1 cellular context compared by ENCODE assay signal in the genomic region with DNA sequence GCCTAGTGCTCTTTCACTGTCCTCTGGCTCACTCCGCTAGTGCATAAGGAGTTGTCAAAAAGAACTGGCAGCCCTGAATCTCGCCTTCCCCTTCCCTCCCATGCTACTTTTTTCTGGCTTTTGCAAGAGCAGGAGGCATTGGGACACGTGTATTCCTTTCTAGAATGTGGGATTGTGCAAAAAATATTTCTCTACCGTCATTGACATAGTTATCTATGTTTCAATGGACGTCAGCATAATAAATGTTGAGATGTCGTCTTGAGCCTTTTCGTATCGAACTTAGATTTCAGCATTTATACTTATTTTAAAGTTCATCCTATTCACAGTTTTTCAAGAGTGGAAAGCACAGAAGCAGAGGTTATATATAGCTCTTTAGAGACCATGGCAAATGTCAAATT.
A peak's percentile ranks its signal among the peaks of the same experiment; 100 is the strongest.
TF ChIP-seq lines count a peak whose summit lies in the region.

No MANE protein-coding gene starts in this region.

TF ChIP-seq in K562, 482 proteins besides CTCF, POLR2A, EP300 and RAD21 (continues in another document):
- TF ChIP-seq, protein P1, sequence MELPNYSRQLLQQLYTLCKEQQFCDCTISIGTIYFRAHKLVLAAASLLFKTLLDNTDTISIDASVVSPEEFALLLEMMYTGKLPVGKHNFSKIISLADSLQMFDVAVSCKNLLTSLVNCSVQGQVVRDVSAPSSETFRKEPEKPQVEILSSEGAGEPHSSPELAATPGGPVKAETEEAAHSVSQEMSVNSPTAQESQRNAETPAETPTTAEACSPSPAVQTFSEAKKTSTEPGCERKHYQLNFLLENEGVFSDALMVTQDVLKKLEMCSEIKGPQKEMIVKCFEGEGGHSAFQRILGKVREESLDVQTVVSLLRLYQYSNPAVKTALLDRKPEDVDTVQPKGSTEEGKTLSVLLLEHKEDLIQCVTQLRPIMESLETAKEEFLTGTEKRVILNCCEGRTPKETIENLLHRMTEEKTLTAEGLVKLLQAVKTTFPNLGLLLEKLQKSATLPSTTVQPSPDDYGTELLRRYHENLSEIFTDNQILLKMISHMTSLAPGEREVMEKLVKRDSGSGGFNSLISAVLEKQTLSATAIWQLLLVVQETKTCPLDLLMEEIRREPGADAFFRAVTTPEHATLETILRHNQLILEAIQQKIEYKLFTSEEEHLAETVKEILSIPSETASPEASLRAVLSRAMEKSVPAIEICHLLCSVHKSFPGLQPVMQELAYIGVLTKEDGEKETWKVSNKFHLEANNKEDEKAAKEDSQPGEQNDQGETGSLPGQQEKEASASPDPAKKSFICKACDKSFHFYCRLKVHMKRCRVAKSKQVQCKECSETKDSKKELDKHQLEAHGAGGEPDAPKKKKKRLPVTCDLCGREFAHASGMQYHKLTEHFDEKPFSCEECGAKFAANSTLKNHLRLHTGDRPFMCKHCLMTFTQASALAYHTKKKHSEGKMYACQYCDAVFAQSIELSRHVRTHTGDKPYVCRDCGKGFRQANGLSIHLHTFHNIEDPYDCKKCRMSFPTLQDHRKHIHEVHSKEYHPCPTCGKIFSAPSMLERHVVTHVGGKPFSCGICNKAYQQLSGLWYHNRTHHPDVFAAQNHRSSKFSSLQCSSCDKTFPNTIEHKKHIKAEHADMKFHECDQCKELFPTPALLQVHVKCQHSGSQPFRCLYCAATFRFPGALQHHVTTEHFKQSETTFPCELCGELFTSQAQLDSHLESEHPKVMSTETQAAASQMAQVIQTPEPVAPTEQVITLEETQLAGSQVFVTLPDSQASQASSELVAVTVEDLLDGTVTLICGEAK (IDR thresholded peaks at IDR 0.05), result peak; percentile 61; the same call in 1 of the 2 replicates
- TF ChIP-seq, protein P1 (CRISPR knock-in tag; IDR thresholded peaks at IDR 0.05), result no peak
- TF ChIP-seq RBM39 (optimal IDR thresholded peaks at IDR 0.05; ENCODE audit: low read depth, low read length) (peak; percentile 14), RBM15 (IDR thresholded peaks at IDR 0.05; ENCODE audit: insufficient read depth, low read length) (no peak), JUNB (CRISPR knock-in tag; conservative IDR thresholded peaks at IDR 0.05) (no peak), CEBPB (tag; IDR thresholded peaks at IDR 0.05) (peak; percentile 54; the same call in 1 of the 2 replicates), MAFG (tag; conservative IDR thresholded peaks at IDR 0.05) (peak; percentile 38; the same call in 1 of the 2 replicates), MAFF (IDR thresholded peaks at IDR 0.05; ENCODE audit: low read length) (0 out of 2 replicates have a peak, but pooled peaks have one; percentile 11), ERF (CRISPR knock-in tag; IDR thresholded peaks at IDR 0.05) (0 out of 2 replicates have a peak, but pooled peaks have one; percentile 76), ZNF224 (CRISPR knock-in tag; IDR thresholded peaks at IDR 0.05) (no peak), HMG20B (CRISPR knock-in tag; IDR thresholded peaks at IDR 0.05) (no peak), ZBTB8A (IDR thresholded peaks at IDR 0.05; ENCODE audit: partially characterized antibody) (no peak), SMARCA4 (IDR thresholded peaks at IDR 0.05) (peak; percentile 68), NCOA1 (IDR thresholded peaks at IDR 0.05; ENCODE audit: low read depth) (no peak), ZSCAN32 (CRISPR knock-in tag; IDR thresholded peaks at IDR 0.05) (no peak), HDAC8 (tag; IDR thresholded peaks at IDR 0.05) (no peak), HDAC3 (IDR thresholded peaks at IDR 0.05; ENCODE audit: borderline replicate concordance, partially characterized antibody) (peak; percentile 19), ZNF77 (CRISPR knock-in tag; IDR thresholded peaks at IDR 0.05) (no peak), HDAC2 (IDR thresholded peaks at IDR 0.05) (peak; percentile 3), ARID2 (IDR thresholded peaks at IDR 0.05) (0 out of 2 replicates have a peak, but pooled peaks have one; percentile 7), CBX2 (IDR thresholded peaks at IDR 0.05; ENCODE audit: insufficient read depth, low read length, poor library complexity, severe bottlenecking) (no peak), ELF1 (tag; IDR thresholded peaks at IDR 0.05) (peak; percentile 41), STAT5B (CRISPR knock-in tag; IDR thresholded peaks at IDR 0.05) (no peak), BRF1 (IDR thresholded peaks at IDR 0.05; ENCODE audit: borderline replicate concordance, extremely low read depth, insufficient read length) (no peak), HMGN3 (IDR thresholded peaks at IDR 0.05; ENCODE audit: borderline replicate concordance, extremely low read depth, insufficient read length, low read depth, low read length) (no peak)
- TF ChIP-seq, protein P2, sequence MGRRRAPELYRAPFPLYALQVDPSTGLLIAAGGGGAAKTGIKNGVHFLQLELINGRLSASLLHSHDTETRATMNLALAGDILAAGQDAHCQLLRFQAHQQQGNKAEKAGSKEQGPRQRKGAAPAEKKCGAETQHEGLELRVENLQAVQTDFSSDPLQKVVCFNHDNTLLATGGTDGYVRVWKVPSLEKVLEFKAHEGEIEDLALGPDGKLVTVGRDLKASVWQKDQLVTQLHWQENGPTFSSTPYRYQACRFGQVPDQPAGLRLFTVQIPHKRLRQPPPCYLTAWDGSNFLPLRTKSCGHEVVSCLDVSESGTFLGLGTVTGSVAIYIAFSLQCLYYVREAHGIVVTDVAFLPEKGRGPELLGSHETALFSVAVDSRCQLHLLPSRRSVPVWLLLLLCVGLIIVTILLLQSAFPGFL (CRISPR knock-in tag; IDR thresholded peaks at IDR 0.05), result 0 out of 2 replicates have a peak, but pooled peaks have one; percentile 56
- TF ChIP-seq, protein P3, sequence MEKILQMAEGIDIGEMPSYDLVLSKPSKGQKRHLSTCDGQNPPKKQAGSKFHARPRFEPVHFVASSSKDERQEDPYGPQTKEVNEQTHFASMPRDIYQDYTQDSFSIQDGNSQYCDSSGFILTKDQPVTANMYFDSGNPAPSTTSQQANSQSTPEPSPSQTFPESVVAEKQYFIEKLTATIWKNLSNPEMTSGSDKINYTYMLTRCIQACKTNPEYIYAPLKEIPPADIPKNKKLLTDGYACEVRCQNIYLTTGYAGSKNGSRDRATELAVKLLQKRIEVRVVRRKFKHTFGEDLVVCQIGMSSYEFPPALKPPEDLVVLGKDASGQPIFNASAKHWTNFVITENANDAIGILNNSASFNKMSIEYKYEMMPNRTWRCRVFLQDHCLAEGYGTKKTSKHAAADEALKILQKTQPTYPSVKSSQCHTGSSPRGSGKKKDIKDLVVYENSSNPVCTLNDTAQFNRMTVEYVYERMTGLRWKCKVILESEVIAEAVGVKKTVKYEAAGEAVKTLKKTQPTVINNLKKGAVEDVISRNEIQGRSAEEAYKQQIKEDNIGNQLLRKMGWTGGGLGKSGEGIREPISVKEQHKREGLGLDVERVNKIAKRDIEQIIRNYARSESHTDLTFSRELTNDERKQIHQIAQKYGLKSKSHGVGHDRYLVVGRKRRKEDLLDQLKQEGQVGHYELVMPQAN (IDR thresholded peaks at IDR 0.05; ENCODE audit: borderline replicate concordance), result peak; percentile 97
- TF ChIP-seq, protein P4, sequence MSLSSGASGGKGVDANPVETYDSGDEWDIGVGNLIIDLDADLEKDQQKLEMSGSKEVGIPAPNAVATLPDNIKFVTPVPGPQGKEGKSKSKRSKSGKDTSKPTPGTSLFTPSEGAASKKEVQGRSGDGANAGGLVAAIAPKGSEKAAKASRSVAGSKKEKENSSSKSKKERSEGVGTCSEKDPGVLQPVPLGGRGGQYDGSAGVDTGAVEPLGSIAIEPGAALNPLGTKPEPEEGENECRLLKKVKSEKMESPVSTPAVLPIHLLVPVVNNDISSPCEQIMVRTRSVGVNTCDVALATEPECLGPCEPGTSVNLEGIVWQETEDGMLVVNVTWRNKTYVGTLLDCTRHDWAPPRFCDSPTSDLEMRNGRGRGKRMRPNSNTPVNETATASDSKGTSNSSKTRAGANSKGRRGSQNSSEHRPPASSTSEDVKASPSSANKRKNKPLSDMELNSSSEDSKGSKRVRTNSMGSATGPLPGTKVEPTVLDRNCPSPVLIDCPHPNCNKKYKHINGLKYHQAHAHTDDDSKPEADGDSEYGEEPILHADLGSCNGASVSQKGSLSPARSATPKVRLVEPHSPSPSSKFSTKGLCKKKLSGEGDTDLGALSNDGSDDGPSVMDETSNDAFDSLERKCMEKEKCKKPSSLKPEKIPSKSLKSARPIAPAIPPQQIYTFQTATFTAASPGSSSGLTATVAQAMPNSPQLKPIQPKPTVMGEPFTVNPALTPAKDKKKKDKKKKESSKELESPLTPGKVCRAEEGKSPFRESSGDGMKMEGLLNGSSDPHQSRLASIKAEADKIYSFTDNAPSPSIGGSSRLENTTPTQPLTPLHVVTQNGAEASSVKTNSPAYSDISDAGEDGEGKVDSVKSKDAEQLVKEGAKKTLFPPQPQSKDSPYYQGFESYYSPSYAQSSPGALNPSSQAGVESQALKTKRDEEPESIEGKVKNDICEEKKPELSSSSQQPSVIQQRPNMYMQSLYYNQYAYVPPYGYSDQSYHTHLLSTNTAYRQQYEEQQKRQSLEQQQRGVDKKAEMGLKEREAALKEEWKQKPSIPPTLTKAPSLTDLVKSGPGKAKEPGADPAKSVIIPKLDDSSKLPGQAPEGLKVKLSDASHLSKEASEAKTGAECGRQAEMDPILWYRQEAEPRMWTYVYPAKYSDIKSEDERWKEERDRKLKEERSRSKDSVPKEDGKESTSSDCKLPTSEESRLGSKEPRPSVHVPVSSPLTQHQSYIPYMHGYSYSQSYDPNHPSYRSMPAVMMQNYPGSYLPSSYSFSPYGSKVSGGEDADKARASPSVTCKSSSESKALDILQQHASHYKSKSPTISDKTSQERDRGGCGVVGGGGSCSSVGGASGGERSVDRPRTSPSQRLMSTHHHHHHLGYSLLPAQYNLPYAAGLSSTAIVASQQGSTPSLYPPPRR (CRISPR knock-in tag; IDR thresholded peaks at IDR 0.05; ENCODE audit: borderline replicate concordance), result 0 out of 2 replicates have a peak, but pooled peaks have one; percentile 6
- TF ChIP-seq, protein P5, sequence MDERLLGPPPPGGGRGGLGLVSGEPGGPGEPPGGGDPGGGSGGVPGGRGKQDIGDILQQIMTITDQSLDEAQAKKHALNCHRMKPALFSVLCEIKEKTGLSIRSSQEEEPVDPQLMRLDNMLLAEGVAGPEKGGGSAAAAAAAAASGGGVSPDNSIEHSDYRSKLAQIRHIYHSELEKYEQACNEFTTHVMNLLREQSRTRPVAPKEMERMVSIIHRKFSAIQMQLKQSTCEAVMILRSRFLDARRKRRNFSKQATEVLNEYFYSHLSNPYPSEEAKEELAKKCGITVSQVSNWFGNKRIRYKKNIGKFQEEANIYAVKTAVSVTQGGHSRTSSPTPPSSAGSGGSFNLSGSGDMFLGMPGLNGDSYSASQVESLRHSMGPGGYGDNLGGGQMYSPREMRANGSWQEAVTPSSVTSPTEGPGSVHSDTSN (CRISPR knock-in tag; IDR thresholded peaks at IDR 0.05; ENCODE audit: low read depth), result no peak
- TF ChIP-seq, protein P5 (tag; conservative IDR thresholded peaks at IDR 0.05; ENCODE audit: low read depth), result no peak
- TF ChIP-seq, protein P6, sequence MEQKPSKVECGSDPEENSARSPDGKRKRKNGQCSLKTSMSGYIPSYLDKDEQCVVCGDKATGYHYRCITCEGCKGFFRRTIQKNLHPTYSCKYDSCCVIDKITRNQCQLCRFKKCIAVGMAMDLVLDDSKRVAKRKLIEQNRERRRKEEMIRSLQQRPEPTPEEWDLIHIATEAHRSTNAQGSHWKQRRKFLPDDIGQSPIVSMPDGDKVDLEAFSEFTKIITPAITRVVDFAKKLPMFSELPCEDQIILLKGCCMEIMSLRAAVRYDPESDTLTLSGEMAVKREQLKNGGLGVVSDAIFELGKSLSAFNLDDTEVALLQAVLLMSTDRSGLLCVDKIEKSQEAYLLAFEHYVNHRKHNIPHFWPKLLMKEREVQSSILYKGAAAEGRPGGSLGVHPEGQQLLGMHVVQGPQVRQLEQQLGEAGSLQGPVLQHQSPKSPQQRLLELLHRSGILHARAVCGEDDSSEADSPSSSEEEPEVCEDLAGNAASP (IDR thresholded peaks at IDR 0.05), result no peak
- TF ChIP-seq, protein P7, sequence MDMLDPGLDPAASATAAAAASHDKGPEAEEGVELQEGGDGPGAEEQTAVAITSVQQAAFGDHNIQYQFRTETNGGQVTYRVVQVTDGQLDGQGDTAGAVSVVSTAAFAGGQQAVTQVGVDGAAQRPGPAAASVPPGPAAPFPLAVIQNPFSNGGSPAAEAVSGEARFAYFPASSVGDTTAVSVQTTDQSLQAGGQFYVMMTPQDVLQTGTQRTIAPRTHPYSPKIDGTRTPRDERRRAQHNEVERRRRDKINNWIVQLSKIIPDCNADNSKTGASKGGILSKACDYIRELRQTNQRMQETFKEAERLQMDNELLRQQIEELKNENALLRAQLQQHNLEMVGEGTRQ (CRISPR knock-in tag; IDR thresholded peaks at IDR 0.05), result no peak
- TF ChIP-seq, protein P8, sequence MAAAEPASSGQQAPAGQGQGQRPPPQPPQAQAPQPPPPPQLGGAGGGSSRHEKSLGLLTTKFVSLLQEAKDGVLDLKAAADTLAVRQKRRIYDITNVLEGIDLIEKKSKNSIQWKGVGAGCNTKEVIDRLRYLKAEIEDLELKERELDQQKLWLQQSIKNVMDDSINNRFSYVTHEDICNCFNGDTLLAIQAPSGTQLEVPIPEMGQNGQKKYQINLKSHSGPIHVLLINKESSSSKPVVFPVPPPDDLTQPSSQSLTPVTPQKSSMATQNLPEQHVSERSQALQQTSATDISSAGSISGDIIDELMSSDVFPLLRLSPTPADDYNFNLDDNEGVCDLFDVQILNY (CRISPR knock-in tag; IDR thresholded peaks at IDR 0.05), result no peak
